12 cellular contexts compared by ENCODE assay signal in the genomic region with DNA sequence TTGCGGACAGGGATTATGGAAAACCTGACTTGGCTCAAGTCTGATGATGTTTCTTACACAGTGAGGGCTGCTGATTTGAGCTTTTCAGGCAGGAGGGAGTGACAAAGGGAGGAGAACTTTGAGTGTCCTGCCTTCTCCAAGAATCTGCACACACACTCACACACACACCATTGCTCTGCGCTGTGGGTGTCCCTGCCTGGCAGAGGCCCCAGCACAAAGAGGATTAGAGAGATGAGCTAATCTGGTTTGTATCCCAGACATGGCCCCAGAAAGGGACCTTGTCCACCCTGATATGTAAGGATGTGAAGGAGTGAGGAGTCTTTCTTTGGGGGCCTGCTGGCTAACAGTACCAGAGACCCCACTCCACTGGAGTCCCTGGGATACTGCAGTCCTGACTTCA. TPM values are rescaled to one million over a fixed set of nuclear protein-coding genes. Genes with fewer than 3 reads are reported as not detected.
DNase-seq lines count a peak whose midpoint lies in the region; ATAC-seq and TF ChIP-seq lines count a peak whose summit lies in the region.
"Had no signal": no experiment of that assay in that cellular context is flagged by ENCODE, and none has a peak within 500 bp of the region (broad histone marks: within the 10 kb centered on the region; RNA-seq: fewer than 3 reads in every experiment).

No MANE protein-coding gene starts in this region.

- H3K36me3 ChIP-seq in WERI-Rb-1 (no peaks in the 10 kb centered on the region), tibial nerve (no peaks in the 10 kb centered on the region)

- intact Hi-C loops in left ventricle myocardium superior (cut with micrococcal nuclease), result no loop called here

- H3K27me3 ChIP-seq in WERI-Rb-1 (ENCODE audit: insufficient read depth, low read depth, severe bottlenecking), result no peaks in the 10 kb centered on the region
- peaks cover 0 to 35% of the 10 kb centered on the region in 2 donors for H3K27me3 ChIP-seq in tibial nerve

- no peaks in the 10 kb centered on the region for H3K36me3 Mint-ChIP-seq in activated T-cell treated with anti-CD3 and anti-CD28 coated beads, Interleukin-2, amount 50 U/mL, for 72 hours (ENCODE audit: insufficient read depth in 2 of 2)

- H3K4me1 ChIP-seq in tibial nerve, result peaks cover 0 to 39% (median 13%) of the 10 kb centered on the region in 4 donors

- TF ChIP-seq POLR2A in tibial nerve (IDR thresholded peaks at IDR 0.05), result no peak

- peak overlapping the region; percentile 74 for H3K4me3 ChIP-seq in WERI-Rb-1 (ENCODE audit: low read depth, low read length)
- no peak overlapping the region for H3K4me3 ChIP-seq in tibial nerve

- no peaks in the 10 kb centered on the region for H3K9me3 Mint-ChIP-seq in activated T-cell treated with anti-CD3 and anti-CD28 coated beads, Interleukin-2, amount 50 U/mL, for 72 hours

- WGBS in tibial nerve, 2 donors, result 51 to 73% methylated on average over 2 of the region's 2 CpGs

- TF ChIP-seq EP300 in tibial nerve (IDR thresholded peaks at IDR 0.05), result no peak

- peak overlapping the region; percentile 88 for H3K27ac ChIP-seq in WERI-Rb-1
- peak overlapping the region in 2 of 4 donors; percentile 73 to 78 for H3K27ac ChIP-seq in tibial nerve

- no peaks in the 10 kb centered on the region for H3K9me3 ChIP-seq in WERI-Rb-1 (ENCODE audit: severe bottlenecking)
- H3K9me3 ChIP-seq in tibial nerve, result no peaks in the 10 kb centered on the region

- no peak overlapping the region for H3K27ac Mint-ChIP-seq in activated T-cell treated with anti-CD3 and anti-CD28 coated beads, Interleukin-2, amount 50 U/mL, for 72 hours

- ATAC-seq in activated T-cell treated with anti-CD3 and anti-CD28 coated beads, Interleukin-2, amount 50 U/mL, for 72 hours (replicated peaks in 1 of 2), result no peak
- peak; percentile 39 for ATAC-seq in left ventricle myocardium superior

- TF ChIP-seq CTCF in WERI-Rb-1 (IDR thresholded peaks at IDR 0.05; ENCODE audit: low read depth, low read length), result no peak
- no peak for TF ChIP-seq CTCF in tibial nerve (IDR thresholded peaks at IDR 0.05)

- H3K4me1 Mint-ChIP-seq in activated T-cell treated with anti-CD3 and anti-CD28 coated beads, Interleukin-2, amount 50 U/mL, for 72 hours (ENCODE audit: low read depth), result no peaks in the 10 kb centered on the region

- H3K27me3 Mint-ChIP-seq in activated T-cell treated with anti-CD3 and anti-CD28 coated beads, Interleukin-2, amount 50 U/mL, for 72 hours (ENCODE audit: low read depth), result peaks cover 69% of the 10 kb centered on the region

- DNase-seq in activated T-cell treated with anti-CD3 and anti-CD28 coated beads, Interleukin-2, amount 50 U/mL, for 72 hours, result no peak
- DNase-seq in activated T-cell treated with anti-CD3 and anti-CD28 coated beads for 4 hours, result no peak
- DNase-seq in WERI-Rb-1, result peak; percentile 86
- no peak for DNase-seq in left ventricle myocardium superior
- peak; percentile 37 for DNase-seq in superior temporal gyrus (ENCODE audit: extremely low spot score)
- no peak for DNase-seq in stimulated activated CD8-positive, alpha-beta memory T cell treated with anti-CD3 and anti-CD28 coated beads, Interleukin-4, amount 100 ng/mL, for 48 hours
- DNase-seq in tibial nerve (ENCODE audit: low spot score in 2 of 2), result no peak
- DNase-seq in NCI-H2081 treated with DMSO at 0.1 percent for 48 hours (lab: John Stamatoyannopoulos, UW), result no peak
- DNase-seq: activated gamma-delta T cell; effector CD8-positive, alpha-beta T cell; NCI-H1105; stimulated activated CD4-positive, alpha-beta T cell treated with anti-CD3 and anti-CD28 coated beads, Interleukin-4, amount 100 ng/mL, for 24 hours had no signal

- H3K4me3 Mint-ChIP-seq in activated T-cell treated with anti-CD3 and anti-CD28 coated beads, Interleukin-2, amount 50 U/mL, for 72 hours, result peak overlapping the region; percentile 44 to 50

RNA-seq across cellular contexts. Expression of gene WNT2B, which starts 5.9 kb away (rescaled TPM):
- total RNA-seq in activated T-cell treated with anti-CD3 and anti-CD28 coated beads, Interleukin-2, amount 50 U/mL, for 72 hours, result under 1 TPM; 0.29 to 0.53 TPM
- total RNA-seq in left ventricle myocardium superior (2.0 TPM), tibial nerve (10 to 100 TPM in 2 of 4 donors, 1 to 10 TPM in 2; 3.6 to 12.2 (median 9.7) TPM)

Comparison
In these comparisons a context has a peak if more than half of its experiments do, and no peak if none do; other contexts are left out.
1. DNase-seq: peak in WERI-Rb-1 (single experiment) and superior temporal gyrus (single experiment); none in activated T-cell treated with anti-CD3 and anti-CD28 coated beads, Interleukin-2, amount 50 U/mL, for 72 hours (0 of 2), activated T-cell treated with anti-CD3 and anti-CD28 coated beads for 4 hours (single experiment), left ventricle myocardium superior (single experiment), stimulated activated CD8-positive, alpha-beta memory T cell treated with anti-CD3 and anti-CD28 coated beads, Interleukin-4, amount 100 ng/mL, for 48 hours (single experiment), tibial nerve (0 of 2) and NCI-H2081 treated with DMSO at 0.1 percent for 48 hours (single experiment).